Comparison of ENCODE assay signal across 13 cellular contexts in genomic region chr1:54371038-54371935, GRCh38. TPM values are rescaled to one million over a fixed set of nuclear protein-coding genes. Genes with fewer than 3 reads are reported as not detected.
DNase-seq lines count a peak whose midpoint lies in the region.
"Had no signal": no experiment of that assay in that cellular context is flagged by ENCODE, and none has a peak within 500 bp of the region (broad histone marks: within the 10 kb centered on the region; RNA-seq: fewer than 3 reads in every experiment).

No MANE protein-coding gene starts in this region.

- no peak overlapping the region for H2BK15ac ChIP-seq in mesendoderm (replicated peaks; ENCODE audit: low read depth)

- H3K27ac ChIP-seq in esophagus (ENCODE audit: low read depth in 2 of 2, low read length in 1 of 2) (peak overlapping the region; percentile 65 to 84), mesendoderm (ENCODE audit: low read depth, low read length) (no peak overlapping the region)

- H3K79me1 ChIP-seq in mesendoderm (ENCODE audit: low read length): peaks cover 48% of the 10 kb centered on the region

- H2AK5ac ChIP-seq in mesendoderm (ENCODE audit: low read length): no peak overlapping the region

- H3K36me3 ChIP-seq in esophagus (ENCODE audit: control insufficient read depth in 2 of 2, insufficient read depth in 2 of 2, low read length in 1 of 2) (peaks cover 0 to 9% of the 10 kb centered on the region in 2 donors), mesendoderm (ENCODE audit: control insufficient read depth, insufficient read depth, low read length) (peaks cover 3% of the 10 kb centered on the region)

- H3K23ac ChIP-seq in mesendoderm (ENCODE audit: low read length): no peak overlapping the region

- H3K4me3 ChIP-seq in esophagus (ENCODE audit: low read depth in 1 of 2, low read length in 2 of 2): no peak overlapping the region
- no peak overlapping the region for H3K4me3 ChIP-seq in mesendoderm (ENCODE audit: low read length)

- no peak overlapping the region for H3K18ac ChIP-seq in mesendoderm (ENCODE audit: low read length)

- DNase-seq in NCI-H2081 (lab: John Stamatoyannopoulos, UW) (peak; percentile 35 to 43), NCI-H2081 treated with DMSO at 0.1 percent for 48 hours (lab: John Stamatoyannopoulos, UW) (no peak), NCI-H2029 (lab: John Stamatoyannopoulos, UW) (peak; percentile 71), occipital lobe (lab: John Stamatoyannopoulos, UW) (peak; percentile 11), mesenteric fat pad (ENCODE audit: low spot score) (no peak), mesendoderm (no peak), activated T-cell treated with anti-CD3 and anti-CD28 coated beads for 4 hours (no peak)
- DNase-seq: activated CD4-positive, CD25-positive, alpha-beta regulatory T cell treated with anti-CD3 and anti-CD28 coated beads, Interleukin-2, amount 50 U/mL, for 72 hours; activated T-cell treated with anti-CD3 and anti-CD28 coated beads, Interleukin-2, amount 50 U/mL, for 4 hours; aorta; CD4-positive, alpha-beta memory T cell; effector CD4-positive, alpha-beta T cell had no signal

- no peaks in the 10 kb centered on the region for H3K27me3 ChIP-seq in esophagus (ENCODE audit: control insufficient read depth in 1 of 2, insufficient read depth in 2 of 2, low read length in 2 of 2)
- H3K27me3 ChIP-seq in mesendoderm (ENCODE audit: insufficient read depth, low read length, poor library complexity): no peaks in the 10 kb centered on the region

- H3K4me2 ChIP-seq in mesendoderm (ENCODE audit: low read length): no peak overlapping the region

- no peak overlapping the region for H3K56ac ChIP-seq in mesendoderm (ENCODE audit: low read length)

- no peak overlapping the region for H3K9ac ChIP-seq in mesendoderm (ENCODE audit: low read length)

- 42 to 47% methylated on average over 17 of the region's 17 CpGs for WGBS in esophagus, 2 donors
- WGBS in mesendoderm (ENCODE audit: extremely low coverage, insufficient coverage, low lambda C conversion rate): no CpG with 5 or more reads among the region's 17 CpGs

- no peak overlapping the region for H4K5ac ChIP-seq in mesendoderm (ENCODE audit: low read length)

- H4K8ac ChIP-seq in mesendoderm (ENCODE audit: low read depth, low read length): no peak overlapping the region

- H2BK120ac ChIP-seq in mesendoderm (ENCODE audit: low read depth, low read length): no peak overlapping the region

- no peak overlapping the region for H2BK5ac ChIP-seq in mesendoderm (ENCODE audit: low read length)

- H3K79me2 ChIP-seq in mesendoderm (ENCODE audit: control insufficient read depth, insufficient read depth, low read length): peaks cover 86% of the 10 kb centered on the region

- H3K4me1 ChIP-seq in esophagus (ENCODE audit: control insufficient read depth in 2 of 2, insufficient read depth in 2 of 2, low read length in 1 of 2): peaks cover 9 to 24% of the 10 kb centered on the region in 2 donors
- peaks cover 12% of the 10 kb centered on the region for H3K4me1 ChIP-seq in mesendoderm (ENCODE audit: control insufficient read depth, low read depth, low read length)

- no peaks in the 10 kb centered on the region for H3K9me3 ChIP-seq in esophagus (ENCODE audit: control insufficient read depth in 2 of 2, insufficient read depth in 1 of 2, low read depth in 1 of 2, low read length in 1 of 2)

- no peak overlapping the region for H3K4ac ChIP-seq in mesendoderm (ENCODE audit: low read depth, low read length)

RNA-seq across cellular contexts. Expression of gene SSBP3, which starts 34.9 kb away (rescaled TPM):
- polyA plus RNA-seq in esophagus: 10 to 100 TPM; 30.7 to 39.0 TPM
- total RNA-seq in occipital lobe: 46.8 TPM
- 41.1 TPM for total RNA-seq in mesenteric fat pad
- 143 TPM for polyA plus RNA-seq in mesendoderm (2013, experiment 1 of 2)
- polyA plus RNA-seq in mesendoderm (2013, experiment 2 of 2): 152 TPM

Comparison
In these comparisons a context has a peak if more than half of its experiments do, and no peak if none do; other contexts are left out.
1. DNase-seq: peak in NCI-H2081 (2 of 2), NCI-H2029 (single experiment) and occipital lobe (single experiment); none in NCI-H2081 treated with DMSO at 0.1 percent for 48 hours (single experiment), mesenteric fat pad (single experiment), mesendoderm (single experiment) and activated T-cell treated with anti-CD3 and anti-CD28 coated beads for 4 hours (single experiment).